Comparison of ENCODE assay signal across 1 cellular context in genomic region chr17:41905172-41905571, GRCh38.
TF ChIP-seq lines count a peak whose summit lies in the region.

No MANE protein-coding gene starts in this region.

TF ChIP-seq in HepG2, 621 proteins besides CTCF, POLR2A, EP300 and RAD21 (continued from another document):
- no peak for TF ChIP-seq ZBTB40 (IDR thresholded peaks at IDR 0.05)
- 0 out of 2 replicates have a peak, but pooled peaks have one; percentile 16 for TF ChIP-seq ZBTB40 (CRISPR knock-in tag; IDR thresholded peaks at IDR 0.05)
- TF ChIP-seq ZBTB26 (CRISPR knock-in tag; IDR thresholded peaks at IDR 0.05; ENCODE audit: borderline replicate concordance): no peak
- no peak for TF ChIP-seq ZIK1 (CRISPR knock-in tag; IDR thresholded peaks at IDR 0.05; ENCODE audit: borderline replicate concordance, low read depth)
- TF ChIP-seq ZNF333 (CRISPR knock-in tag; IDR thresholded peaks at IDR 0.05; ENCODE audit: borderline replicate concordance): no peak
- no peak for TF ChIP-seq PPARG (CRISPR knock-in tag; conservative IDR thresholded peaks at IDR 0.05)
- no peak for TF ChIP-seq IKZF4 (CRISPR knock-in tag; IDR thresholded peaks at IDR 0.05; ENCODE audit: borderline replicate concordance, low read depth, not compliant biosample characterization)
- TF ChIP-seq AKAP8 (CRISPR knock-in tag; IDR thresholded peaks at IDR 0.05): no peak
- no peak for TF ChIP-seq MZF1 (CRISPR knock-in tag; IDR thresholded peaks at IDR 0.05; ENCODE audit: borderline replicate concordance)
- TF ChIP-seq THAP8 (CRISPR knock-in tag; IDR thresholded peaks at IDR 0.05; ENCODE audit: borderline replicate concordance): no peak
- TF ChIP-seq MEIS1 (CRISPR knock-in tag; IDR thresholded peaks at IDR 0.05; ENCODE audit: borderline replicate concordance): peak; percentile 57; the same call in 1 of the 2 replicates
- no peak for TF ChIP-seq GATA4 (IDR thresholded peaks at IDR 0.05; ENCODE audit: borderline replicate concordance, low read depth)
- TF ChIP-seq MIXL1 (CRISPR knock-in tag; IDR thresholded peaks at IDR 0.05): no peak
- TF ChIP-seq DMTF1 (CRISPR knock-in tag; IDR thresholded peaks at IDR 0.05): no peak
- no peak for TF ChIP-seq PAF1 (CRISPR knock-in tag; IDR thresholded peaks at IDR 0.05)
- no peak for TF ChIP-seq ZNF513 (CRISPR knock-in tag; conservative IDR thresholded peaks at IDR 0.05)
- no peak for TF ChIP-seq REST (IDR thresholded peaks at IDR 0.05; ENCODE audit: borderline replicate concordance in 1 of 2, low read depth in 1 of 2, low read length in 2 of 2)
- TF ChIP-seq ZNF329 (CRISPR knock-in tag; IDR thresholded peaks at IDR 0.05; ENCODE audit: low read depth): no peak
- TF ChIP-seq NR2F2 (IDR thresholded peaks at IDR 0.05; ENCODE audit: borderline replicate concordance, low read depth): no peak
- no peak for TF ChIP-seq ZMYM4 (CRISPR knock-in tag; IDR thresholded peaks at IDR 0.05)
- no peak for TF ChIP-seq JARID2 (CRISPR knock-in tag; IDR thresholded peaks at IDR 0.05; ENCODE audit: insufficient replicate concordance)
- no peak for TF ChIP-seq SIN3A (IDR thresholded peaks at IDR 0.05; ENCODE audit: borderline replicate concordance, low read depth, low read length)
- TF ChIP-seq FOXK1 (CRISPR knock-in tag; IDR thresholded peaks at IDR 0.05; ENCODE audit: borderline replicate concordance, low read depth): no peak
- TF ChIP-seq KLF15 (CRISPR knock-in tag; IDR thresholded peaks at IDR 0.05; ENCODE audit: borderline replicate concordance): no peak
- TF ChIP-seq ATF7 (IDR thresholded peaks at IDR 0.05): no peak
- no peak for TF ChIP-seq ATF7 (CRISPR knock-in tag; IDR thresholded peaks at IDR 0.05)
- TF ChIP-seq SALL1 (CRISPR knock-in tag; IDR thresholded peaks at IDR 0.05): 0 out of 2 replicates have a peak, but pooled peaks have one; percentile 22
- TF ChIP-seq GTF2F1 (IDR thresholded peaks at IDR 0.05; ENCODE audit: low read length): no peak
- TF ChIP-seq ARHGAP35 (CRISPR knock-in tag; IDR thresholded peaks at IDR 0.05; ENCODE audit: borderline replicate concordance): no peak
- TF ChIP-seq CENPX (CRISPR knock-in tag; IDR thresholded peaks at IDR 0.05): no peak
- TF ChIP-seq FOXK2 (IDR thresholded peaks at IDR 0.05): no peak
- TF ChIP-seq ZNF790 (CRISPR knock-in tag; IDR thresholded peaks at IDR 0.05; ENCODE audit: borderline replicate concordance): no peak
- TF ChIP-seq ZNF484 (CRISPR knock-in tag; IDR thresholded peaks at IDR 0.05; ENCODE audit: borderline replicate concordance, low read depth): no peak
- TF ChIP-seq EZH2 (conservative IDR thresholded peaks at IDR 0.05; ENCODE audit: low read depth, low read length): no peak
- TF ChIP-seq ZNF260 (CRISPR knock-in tag; IDR thresholded peaks at IDR 0.05; ENCODE audit: borderline replicate concordance, low read depth): no peak
- no peak for TF ChIP-seq ZNF431 (CRISPR knock-in tag; IDR thresholded peaks at IDR 0.05; ENCODE audit: borderline replicate concordance, low read depth)
- TF ChIP-seq FOXO1 (CRISPR knock-in tag; IDR thresholded peaks at IDR 0.05): no peak
- TF ChIP-seq NRL (CRISPR knock-in tag; IDR thresholded peaks at IDR 0.05; ENCODE audit: borderline replicate concordance): peak; percentile 44; the same call in 1 of the 2 replicates
- TF ChIP-seq ZBTB43 (CRISPR knock-in tag; conservative IDR thresholded peaks at IDR 0.05): no peak
- no peak for TF ChIP-seq MAFK (conservative IDR thresholded peaks at IDR 0.05 in 1 of 2, IDR thresholded peaks at IDR 0.05 in 1 of 2; ENCODE audit: low read length in 2 of 2)
- TF ChIP-seq LCORL (IDR thresholded peaks at IDR 0.05): no peak
- TF ChIP-seq LCORL (CRISPR knock-in tag; IDR thresholded peaks at IDR 0.05): no peak
- TF ChIP-seq KLF11 (CRISPR knock-in tag; IDR thresholded peaks at IDR 0.05): no peak
